ENCODE assay signal across 39 cellular contexts in the genomic region with DNA sequence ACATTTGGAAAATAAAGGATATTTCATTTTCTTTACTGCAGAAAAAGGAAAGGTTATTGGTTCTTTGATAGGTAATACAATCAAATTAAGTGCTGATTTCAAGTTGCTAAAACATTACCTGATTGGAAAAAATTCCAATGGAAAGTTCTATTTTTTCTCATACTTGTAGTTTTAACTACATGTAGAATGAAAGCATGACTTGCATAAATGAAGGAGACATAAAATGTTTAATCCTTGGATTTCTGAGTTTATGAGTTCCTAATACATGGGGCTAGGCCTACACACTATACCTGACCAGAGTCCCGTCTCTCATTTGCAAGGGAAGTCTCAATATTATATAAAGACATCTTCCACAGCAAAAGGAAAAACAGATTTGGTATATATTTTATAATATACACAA. TPM values are rescaled to one million over a fixed set of nuclear protein-coding genes. Genes with fewer than 3 reads are reported as not detected.
"Had no signal": no experiment of that assay in that cellular context is flagged by ENCODE, and none has a peak within 500 bp of the region (broad histone marks: within the 10 kb centered on the region; RNA-seq: fewer than 3 reads in every experiment).

No MANE protein-coding gene starts in this region.

- H3K9me3 ChIP-seq: adrenal gland, ascending aorta, body of pancreas, breast epithelium had no signal

- H3K4me1 ChIP-seq: adrenal gland, ascending aorta, breast epithelium had no signal

- ATAC-seq: activated naive CD4-positive, alpha-beta T cell treated with anti-CD3 and anti-CD28 coated beads, Interleukin-2, amount 50 U/mL, for 72 hours; activated naive CD8-positive, alpha-beta T cell treated with anti-CD3 and anti-CD28 coated beads, Interleukin-2, amount 50 U/mL, for 24 hours; activated T-cell treated with anti-CD3 and anti-CD28 coated beads, Interleukin-2, amount 50 U/mL, for 4 hours; activated T-cell treated with anti-CD3 and anti-CD28 coated beads, Interleukin-2, amount 50 U/mL, for 72 hours; activated T-helper 17 cell treated with anti-CD3 and anti-CD28 coated beads, Interleukin-2, amount 50 U/mL, for 72 hours; body of pancreas had no signal

- DNase-seq: activated effector memory CD4-positive, alpha-beta T cell treated with anti-CD3 and anti-CD28 coated beads, Interleukin-2, amount 50 U/mL, for 16 hours; activated effector memory CD4-positive, alpha-beta T cell treated with Interleukin-2 at 50 U/mL for 16 hours; activated gamma-delta T cell; activated gamma-delta T cell treated with Interleukin-2 at 50 U/mL for 16 hours; activated naive CD4-positive, alpha-beta T cell; activated naive CD4-positive, alpha-beta T cell treated with anti-CD3 and anti-CD28 coated beads for 36 hours; activated naive CD4-positive, alpha-beta T cell treated with anti-CD3 and anti-CD28 coated beads, Interleukin-2, amount 10 ng/mL, durations not matched to agents 7 days and 5 days; activated naive CD4-positive, alpha-beta T cell treated with anti-CD3 and anti-CD28 coated beads, Interleukin-2, amount 50 U/mL, for 16 hours; activated naive CD4-positive, alpha-beta T cell treated with Interleukin-2 at 50 U/mL for 16 hours; activated naive CD8-positive, alpha-beta T cell treated with anti-CD3 and anti-CD28 coated beads for 36 hours; activated naive CD8-positive, alpha-beta T cell treated with anti-CD3 and anti-CD28 coated beads, Interleukin-2, amount 10 ng/mL, durations not matched to agents 7 days and 5 days; activated naive CD8-positive, alpha-beta T cell treated with anti-CD3 and anti-CD28 coated beads, Interleukin-2, amount 50 U/mL, for 24 hours; activated T-cell treated with anti-CD3 and anti-CD28 coated beads, Interleukin-2, amount 50 U/mL, for 4 hours; activated T-cell treated with anti-CD3 and anti-CD28 coated beads, Interleukin-2, amount 50 U/mL, for 48 hours; activated T-cell treated with anti-CD3 and anti-CD28 coated beads, Interleukin-2, amount 50 U/mL, for 72 hours; adrenal gland; amniotic stem cell; amygdala; anterior cingulate cortex; aorta; body of pancreas; brain microvascular endothelial cell; caudate nucleus; central memory CD4-positive, alpha-beta T cell; cerebellar nuclear complex had no signal

- H3K36me3 ChIP-seq: adrenal gland, ascending aorta, brain microvascular endothelial cell, breast epithelium, cardiac muscle cell had no signal

- FAIRE-seq: astrocyte, bronchial epithelial cell, colon had no signal

- H3K27ac ChIP-seq: adrenal gland, ascending aorta, body of pancreas, brain microvascular endothelial cell, breast epithelium, cardiac muscle cell had no signal

- H3K27me3 ChIP-seq: adrenal gland, ascending aorta, body of pancreas, brain microvascular endothelial cell, breast epithelium, cardiac muscle cell had no signal

- H3K4me3 ChIP-seq: adrenal gland, ascending aorta, body of pancreas, breast epithelium, cardiac muscle cell had no signal

RNA-seq across cellular contexts. Expression of a gene that starts 5.2 kb away (rescaled TPM):
- total RNA-seq: activated naive CD4-positive, alpha-beta T cell treated with anti-CD3 and anti-CD28 coated beads, Interleukin-2, amount 50 U/mL, for 72 hours; activated naive CD8-positive, alpha-beta T cell treated with anti-CD3 and anti-CD28 coated beads for 36 hours; activated T-cell treated with anti-CD3 and anti-CD28 coated beads, Interleukin-2, amount 50 U/mL, for 4 hours; activated T-helper 1 cell treated with anti-CD3 and anti-CD28 coated beads, Interleukin-12 subunit alpha, Interleukin-12 subunit beta, Interleukin-2, Interleukin-4 antibody, amounts not matched to agents 30 ng/mL and 10 ng/mL and 1 ng/mL, durations not matched to agents 14 hours and 24 hours and 36 hours; activated T-helper 17 cell treated with anti-CD3 and anti-CD28 coated beads, Interleukin-2, amount 50 U/mL, for 72 hours; activated T-helper 2 cell treated with anti-CD3 and anti-CD28 coated beads, Interferon-gamma antibody, Interleukin-2, Interleukin-4, amounts not matched to agents 10 μg/mL and 5 μg/mL and 100 μg/mL, durations not matched to agents 14 hours and 24 hours and 36 hours; adrenal gland; ascending aorta; astrocyte; breast epithelium; bronchial epithelial cell; cardiac muscle cell; cardiac septum; cerebellum; chondrocyte had no signal
- polyA plus RNA-seq: adipose tissue, adrenal gland, aorta, cardiac muscle cell had no signal
